1 cellular context compared by ENCODE assay signal in the genomic region with DNA sequence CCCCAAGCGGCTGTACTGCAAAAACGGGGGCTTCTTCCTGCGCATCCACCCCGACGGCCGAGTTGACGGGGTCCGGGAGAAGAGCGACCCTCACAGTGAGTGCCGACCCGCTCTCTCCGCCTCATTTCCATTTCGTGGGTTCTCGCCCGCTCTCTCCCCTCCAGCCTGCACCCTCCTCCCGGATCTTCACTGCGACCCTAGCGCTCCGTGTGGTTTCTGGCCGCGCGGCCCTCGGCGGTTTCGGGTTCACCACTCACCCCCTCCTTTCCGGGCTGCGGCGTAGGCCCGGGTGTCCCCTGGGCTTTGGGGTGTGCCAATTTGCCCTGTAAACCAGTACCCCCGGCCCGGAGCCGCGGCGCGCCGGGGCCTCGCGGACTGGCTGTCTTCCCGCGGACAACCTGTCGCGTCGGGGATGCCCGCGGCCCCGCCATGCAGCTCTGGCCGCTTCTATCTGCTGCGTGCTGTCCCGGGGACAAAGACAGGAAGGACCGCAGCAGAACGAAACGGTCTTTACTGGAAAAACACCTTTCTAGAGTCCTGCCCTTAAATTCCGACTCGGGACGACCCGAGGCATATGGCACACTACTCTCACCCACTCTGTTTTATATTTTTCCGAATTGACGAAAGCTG.
TF ChIP-seq lines count a peak whose summit lies in the region.

No MANE protein-coding gene starts in this region.

TF ChIP-seq in K562, 482 proteins besides CTCF, POLR2A, EP300 and RAD21 (continued from another document and continues in another):
- TF ChIP-seq, protein P1, sequence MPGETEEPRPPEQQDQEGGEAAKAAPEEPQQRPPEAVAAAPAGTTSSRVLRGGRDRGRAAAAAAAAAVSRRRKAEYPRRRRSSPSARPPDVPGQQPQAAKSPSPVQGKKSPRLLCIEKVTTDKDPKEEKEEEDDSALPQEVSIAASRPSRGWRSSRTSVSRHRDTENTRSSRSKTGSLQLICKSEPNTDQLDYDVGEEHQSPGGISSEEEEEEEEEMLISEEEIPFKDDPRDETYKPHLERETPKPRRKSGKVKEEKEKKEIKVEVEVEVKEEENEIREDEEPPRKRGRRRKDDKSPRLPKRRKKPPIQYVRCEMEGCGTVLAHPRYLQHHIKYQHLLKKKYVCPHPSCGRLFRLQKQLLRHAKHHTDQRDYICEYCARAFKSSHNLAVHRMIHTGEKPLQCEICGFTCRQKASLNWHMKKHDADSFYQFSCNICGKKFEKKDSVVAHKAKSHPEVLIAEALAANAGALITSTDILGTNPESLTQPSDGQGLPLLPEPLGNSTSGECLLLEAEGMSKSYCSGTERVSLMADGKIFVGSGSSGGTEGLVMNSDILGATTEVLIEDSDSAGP (CRISPR knock-in tag; IDR thresholded peaks at IDR 0.05) = no peak
- TF ChIP-seq SMAD2 (IDR thresholded peaks at IDR 0.05; ENCODE audit: low read depth, low read length) = no peak
- TF ChIP-seq NFE2L1 (tag; IDR thresholded peaks at IDR 0.05; ENCODE audit: borderline replicate concordance, low read depth) = no peak
- TF ChIP-seq CBFA2T2 (conservative IDR thresholded peaks at IDR 0.05) = no peak
- TF ChIP-seq, protein P2, sequence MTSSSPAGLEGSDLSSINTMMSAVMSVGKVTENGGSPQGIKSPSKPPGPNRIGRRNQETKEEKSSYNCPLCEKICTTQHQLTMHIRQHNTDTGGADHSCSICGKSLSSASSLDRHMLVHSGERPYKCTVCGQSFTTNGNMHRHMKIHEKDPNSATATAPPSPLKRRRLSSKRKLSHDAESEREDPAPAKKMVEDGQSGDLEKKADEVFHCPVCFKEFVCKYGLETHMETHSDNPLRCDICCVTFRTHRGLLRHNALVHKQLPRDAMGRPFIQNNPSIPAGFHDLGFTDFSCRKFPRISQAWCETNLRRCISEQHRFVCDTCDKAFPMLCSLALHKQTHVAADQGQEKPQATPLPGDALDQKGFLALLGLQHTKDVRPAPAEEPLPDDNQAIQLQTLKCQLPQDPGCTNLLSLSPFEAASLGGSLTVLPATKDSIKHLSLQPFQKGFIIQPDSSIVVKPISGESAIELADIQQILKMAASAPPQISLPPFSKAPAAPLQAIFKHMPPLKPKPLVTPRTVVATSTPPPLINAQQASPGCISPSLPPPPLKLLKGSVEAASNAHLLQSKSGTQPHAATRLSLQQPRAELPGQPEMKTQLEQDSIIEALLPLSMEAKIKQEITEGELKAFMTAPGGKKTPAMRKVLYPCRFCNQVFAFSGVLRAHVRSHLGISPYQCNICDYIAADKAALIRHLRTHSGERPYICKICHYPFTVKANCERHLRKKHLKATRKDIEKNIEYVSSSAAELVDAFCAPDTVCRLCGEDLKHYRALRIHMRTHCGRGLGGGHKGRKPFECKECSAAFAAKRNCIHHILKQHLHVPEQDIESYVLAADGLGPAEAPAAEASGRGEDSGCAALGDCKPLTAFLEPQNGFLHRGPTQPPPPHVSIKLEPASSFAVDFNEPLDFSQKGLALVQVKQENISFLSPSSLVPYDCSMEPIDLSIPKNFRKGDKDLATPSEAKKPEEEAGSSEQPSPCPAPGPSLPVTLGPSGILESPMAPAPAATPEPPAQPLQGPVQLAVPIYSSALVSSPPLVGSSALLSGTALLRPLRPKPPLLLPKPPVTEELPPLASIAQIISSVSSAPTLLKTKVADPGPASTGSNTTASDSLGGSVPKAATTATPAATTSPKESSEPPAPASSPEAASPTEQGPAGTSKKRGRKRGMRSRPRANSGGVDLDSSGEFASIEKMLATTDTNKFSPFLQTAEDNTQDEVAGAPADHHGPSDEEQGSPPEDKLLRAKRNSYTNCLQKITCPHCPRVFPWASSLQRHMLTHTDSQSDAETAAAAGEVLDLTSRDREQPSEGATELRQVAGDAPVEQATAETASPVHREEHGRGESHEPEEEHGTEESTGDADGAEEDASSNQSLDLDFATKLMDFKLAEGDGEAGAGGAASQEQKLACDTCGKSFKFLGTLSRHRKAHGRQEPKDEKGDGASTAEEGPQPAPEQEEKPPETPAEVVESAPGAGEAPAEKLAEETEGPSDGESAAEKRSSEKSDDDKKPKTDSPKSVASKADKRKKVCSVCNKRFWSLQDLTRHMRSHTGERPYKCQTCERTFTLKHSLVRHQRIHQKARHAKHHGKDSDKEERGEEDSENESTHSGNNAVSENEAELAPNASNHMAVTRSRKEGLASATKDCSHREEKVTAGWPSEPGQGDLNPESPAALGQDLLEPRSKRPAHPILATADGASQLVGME (CRISPR knock-in tag; IDR thresholded peaks at IDR 0.05) = peak; percentile 76; the same call in 1 of the 2 replicates
- TF ChIP-seq KDM5B (IDR thresholded peaks at IDR 0.05; ENCODE audit: insufficient replicate concordance, low read depth, low read length) = peak; percentile 65
- no peak for TF ChIP-seq NRF1 (conservative IDR thresholded peaks at IDR 0.05 in 1 of 2, IDR thresholded peaks at IDR 0.05 in 1 of 2)
- TF ChIP-seq XRCC5 (IDR thresholded peaks at IDR 0.05; ENCODE audit: low read depth, low read length) = no peak
- TF ChIP-seq SUPT5H (IDR thresholded peaks at IDR 0.05) = no peak; the same call in none of the 2 replicates
- TF ChIP-seq POLR2AphosphoS5 (IDR thresholded peaks at IDR 0.05; ENCODE audit: control insufficient read depth, insufficient read depth, low read depth, low read length) = 0 out of 2 replicates have a peak, but pooled peaks have one; percentile 20
- TF ChIP-seq DIDO1 (tag; IDR thresholded peaks at IDR 0.05; ENCODE audit: low read depth) = no peak
- TF ChIP-seq KLF10 (CRISPR knock-in tag; IDR thresholded peaks at IDR 0.05) = no peak
- no peak for TF ChIP-seq HDAC8 (tag; IDR thresholded peaks at IDR 0.05)
- no peak for TF ChIP-seq MCM3 (IDR thresholded peaks at IDR 0.05)
- 0 out of 2 replicates have a peak, but pooled peaks have one; percentile 21 for TF ChIP-seq ZNF282 (CRISPR knock-in tag; IDR thresholded peaks at IDR 0.05)
- TF ChIP-seq, protein P3, sequence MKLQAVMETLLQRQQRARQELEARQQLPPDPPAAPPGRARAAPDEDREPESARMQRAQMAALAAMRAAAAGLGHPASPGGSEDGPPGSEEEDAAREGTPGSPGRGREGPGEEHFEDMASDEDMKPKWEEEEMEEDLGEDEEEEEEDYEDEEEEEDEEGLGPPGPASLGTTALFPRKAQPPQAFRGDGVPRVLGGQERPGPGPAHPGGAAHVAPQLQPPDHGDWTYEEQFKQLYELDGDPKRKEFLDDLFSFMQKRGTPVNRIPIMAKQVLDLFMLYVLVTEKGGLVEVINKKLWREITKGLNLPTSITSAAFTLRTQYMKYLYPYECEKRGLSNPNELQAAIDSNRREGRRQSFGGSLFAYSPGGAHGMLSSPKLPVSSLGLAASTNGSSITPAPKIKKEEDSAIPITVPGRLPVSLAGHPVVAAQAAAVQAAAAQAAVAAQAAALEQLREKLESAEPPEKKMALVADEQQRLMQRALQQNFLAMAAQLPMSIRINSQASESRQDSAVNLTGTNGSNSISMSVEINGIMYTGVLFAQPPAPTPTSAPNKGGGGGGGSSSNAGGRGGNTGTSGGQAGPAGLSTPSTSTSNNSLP (IDR thresholded peaks at IDR 0.05; ENCODE audit: borderline replicate concordance, low read depth, low read length) = no peak
- TF ChIP-seq, protein P4, sequence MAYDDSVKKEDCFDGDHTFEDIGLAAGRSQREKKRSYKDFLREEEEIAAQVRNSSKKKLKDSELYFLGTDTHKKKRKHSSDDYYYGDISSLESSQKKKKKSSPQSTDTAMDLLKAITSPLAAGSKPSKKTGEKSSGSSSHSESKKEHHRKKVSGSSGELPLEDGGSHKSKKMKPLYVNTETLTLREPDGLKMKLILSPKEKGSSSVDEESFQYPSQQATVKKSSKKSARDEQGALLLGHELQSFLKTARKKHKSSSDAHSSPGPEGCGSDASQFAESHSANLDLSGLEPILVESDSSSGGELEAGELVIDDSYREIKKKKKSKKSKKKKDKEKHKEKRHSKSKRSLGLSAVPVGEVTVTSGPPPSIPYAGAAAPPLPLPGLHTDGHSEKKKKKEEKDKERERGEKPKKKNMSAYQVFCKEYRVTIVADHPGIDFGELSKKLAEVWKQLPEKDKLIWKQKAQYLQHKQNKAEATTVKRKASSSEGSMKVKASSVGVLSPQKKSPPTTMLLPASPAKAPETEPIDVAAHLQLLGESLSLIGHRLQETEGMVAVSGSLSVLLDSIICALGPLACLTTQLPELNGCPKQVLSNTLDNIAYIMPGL (CRISPR knock-in tag; IDR thresholded peaks at IDR 0.05) = 0 out of 2 replicates have a peak, but pooled peaks have one; percentile 68
- TF ChIP-seq, protein P5, sequence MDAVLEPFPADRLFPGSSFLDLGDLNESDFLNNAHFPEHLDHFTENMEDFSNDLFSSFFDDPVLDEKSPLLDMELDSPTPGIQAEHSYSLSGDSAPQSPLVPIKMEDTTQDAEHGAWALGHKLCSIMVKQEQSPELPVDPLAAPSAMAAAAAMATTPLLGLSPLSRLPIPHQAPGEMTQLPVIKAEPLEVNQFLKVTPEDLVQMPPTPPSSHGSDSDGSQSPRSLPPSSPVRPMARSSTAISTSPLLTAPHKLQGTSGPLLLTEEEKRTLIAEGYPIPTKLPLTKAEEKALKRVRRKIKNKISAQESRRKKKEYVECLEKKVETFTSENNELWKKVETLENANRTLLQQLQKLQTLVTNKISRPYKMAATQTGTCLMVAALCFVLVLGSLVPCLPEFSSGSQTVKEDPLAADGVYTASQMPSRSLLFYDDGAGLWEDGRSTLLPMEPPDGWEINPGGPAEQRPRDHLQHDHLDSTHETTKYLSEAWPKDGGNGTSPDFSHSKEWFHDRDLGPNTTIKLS (IDR thresholded peaks at IDR 0.05; ENCODE audit: borderline replicate concordance, low read depth) = no peak
- TF ChIP-seq ZNF316 (IDR thresholded peaks at IDR 0.05) = no peak
- TF ChIP-seq, protein P6, sequence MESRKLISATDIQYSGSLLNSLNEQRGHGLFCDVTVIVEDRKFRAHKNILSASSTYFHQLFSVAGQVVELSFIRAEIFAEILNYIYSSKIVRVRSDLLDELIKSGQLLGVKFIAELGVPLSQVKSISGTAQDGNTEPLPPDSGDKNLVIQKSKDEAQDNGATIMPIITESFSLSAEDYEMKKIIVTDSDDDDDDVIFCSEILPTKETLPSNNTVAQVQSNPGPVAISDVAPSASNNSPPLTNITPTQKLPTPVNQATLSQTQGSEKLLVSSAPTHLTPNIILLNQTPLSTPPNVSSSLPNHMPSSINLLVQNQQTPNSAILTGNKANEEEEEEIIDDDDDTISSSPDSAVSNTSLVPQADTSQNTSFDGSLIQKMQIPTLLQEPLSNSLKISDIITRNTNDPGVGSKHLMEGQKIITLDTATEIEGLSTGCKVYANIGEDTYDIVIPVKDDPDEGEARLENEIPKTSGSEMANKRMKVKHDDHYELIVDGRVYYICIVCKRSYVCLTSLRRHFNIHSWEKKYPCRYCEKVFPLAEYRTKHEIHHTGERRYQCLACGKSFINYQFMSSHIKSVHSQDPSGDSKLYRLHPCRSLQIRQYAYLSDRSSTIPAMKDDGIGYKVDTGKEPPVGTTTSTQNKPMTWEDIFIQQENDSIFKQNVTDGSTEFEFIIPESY (CRISPR knock-in tag; IDR thresholded peaks at IDR 0.05) = no peak
- TF ChIP-seq ETS2 (tag; IDR thresholded peaks at IDR 0.05; ENCODE audit: borderline replicate concordance, poor library complexity, severe bottlenecking) = no peak
- no peak for TF ChIP-seq ZNF583 (CRISPR knock-in tag; IDR thresholded peaks at IDR 0.05)
- TF ChIP-seq POLR3G (IDR thresholded peaks at IDR 0.05; ENCODE audit: extremely low read depth, insufficient read length, insufficient replicate concordance) = no peak
- TF ChIP-seq, protein P7, sequence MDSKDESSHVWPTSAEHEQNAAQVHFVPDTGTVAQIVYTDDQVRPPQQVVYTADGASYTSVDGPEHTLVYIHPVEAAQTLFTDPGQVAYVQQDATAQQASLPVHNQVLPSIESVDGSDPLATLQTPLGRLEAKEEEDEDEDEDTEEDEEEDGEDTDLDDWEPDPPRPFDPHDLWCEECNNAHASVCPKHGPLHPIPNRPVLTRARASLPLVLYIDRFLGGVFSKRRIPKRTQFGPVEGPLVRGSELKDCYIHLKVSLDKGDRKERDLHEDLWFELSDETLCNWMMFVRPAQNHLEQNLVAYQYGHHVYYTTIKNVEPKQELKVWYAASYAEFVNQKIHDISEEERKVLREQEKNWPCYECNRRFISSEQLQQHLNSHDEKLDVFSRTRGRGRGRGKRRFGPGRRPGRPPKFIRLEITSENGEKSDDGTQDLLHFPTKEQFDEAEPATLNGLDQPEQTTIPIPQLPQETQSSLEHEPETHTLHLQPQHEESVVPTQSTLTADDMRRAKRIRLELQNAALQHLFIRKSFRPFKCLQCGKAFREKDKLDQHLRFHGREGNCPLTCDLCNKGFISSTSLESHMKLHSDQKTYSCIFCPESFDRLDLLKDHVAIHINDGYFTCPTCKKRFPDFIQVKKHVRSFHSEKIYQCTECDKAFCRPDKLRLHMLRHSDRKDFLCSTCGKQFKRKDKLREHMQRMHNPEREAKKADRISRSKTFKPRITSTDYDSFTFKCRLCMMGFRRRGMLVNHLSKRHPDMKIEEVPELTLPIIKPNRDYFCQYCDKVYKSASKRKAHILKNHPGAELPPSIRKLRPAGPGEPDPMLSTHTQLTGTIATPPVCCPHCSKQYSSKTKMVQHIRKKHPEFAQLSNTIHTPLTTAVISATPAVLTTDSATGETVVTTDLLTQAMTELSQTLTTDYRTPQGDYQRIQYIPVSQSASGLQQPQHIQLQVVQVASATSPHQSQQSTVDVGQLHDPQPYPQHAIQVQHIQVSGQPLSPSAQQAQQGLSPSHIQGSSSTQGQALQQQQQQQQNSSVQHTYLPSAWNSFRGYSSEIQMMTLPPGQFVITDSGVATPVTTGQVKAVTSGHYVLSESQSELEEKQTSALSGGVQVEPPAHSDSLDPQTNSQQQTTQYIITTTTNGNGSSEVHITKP (IDR thresholded peaks at IDR 0.05; ENCODE audit: partially characterized antibody) = no peak
- TF ChIP-seq WHSC1 (IDR thresholded peaks at IDR 0.05; ENCODE audit: low read length) = no peak
- peak; percentile 44 for TF ChIP-seq PRPF4 (IDR thresholded peaks at IDR 0.05; ENCODE audit: insufficient read depth, low read depth, low read length, poor library complexity, severe bottlenecking)
- TF ChIP-seq, protein P8, sequence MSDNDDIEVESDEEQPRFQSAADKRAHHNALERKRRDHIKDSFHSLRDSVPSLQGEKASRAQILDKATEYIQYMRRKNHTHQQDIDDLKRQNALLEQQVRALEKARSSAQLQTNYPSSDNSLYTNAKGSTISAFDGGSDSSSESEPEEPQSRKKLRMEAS (CRISPR knock-in tag; IDR thresholded peaks at IDR 0.05) = peak; percentile 57
- no peak for TF ChIP-seq KDM1A (IDR thresholded peaks at IDR 0.05)
- TF ChIP-seq ZNF263 (CRISPR knock-in tag; IDR thresholded peaks at IDR 0.05; ENCODE audit: borderline replicate concordance) = no peak
- no peak for TF ChIP-seq MYNN (IDR thresholded peaks at IDR 0.05)
- no peak for TF ChIP-seq MYNN (CRISPR knock-in tag; IDR thresholded peaks at IDR 0.05)
- TF ChIP-seq SMC3 (conservative IDR thresholded peaks at IDR 0.05; ENCODE audit: insufficient read depth, low read depth, low read length) = no peak
- TF ChIP-seq BCOR (IDR thresholded peaks at IDR 0.05) = no peak; the same call in 1 of the 2 replicates
- peak; percentile 58 for TF ChIP-seq SMARCE1 (IDR thresholded peaks at IDR 0.05)
- TF ChIP-seq CBX2 (IDR thresholded peaks at IDR 0.05; ENCODE audit: insufficient read depth, low read length, poor library complexity, severe bottlenecking) = no peak
- TF ChIP-seq ZNF561 (CRISPR knock-in tag; conservative IDR thresholded peaks at IDR 0.05) = no peak
- no peak for TF ChIP-seq MXI1 (IDR thresholded peaks at IDR 0.05; ENCODE audit: low read depth, low read length)
- TF ChIP-seq HNRNPH1 (optimal IDR thresholded peaks at IDR 0.05; ENCODE audit: low read depth, low read length) = no peak
- no peak for TF ChIP-seq OTX1 (CRISPR knock-in tag; IDR thresholded peaks at IDR 0.05)
- TF ChIP-seq SMARCC2 (IDR thresholded peaks at IDR 0.05; ENCODE audit: low read depth) = no peak
- TF ChIP-seq RAD51 (IDR thresholded peaks at IDR 0.05; ENCODE audit: borderline replicate concordance, low read depth) = no peak; the same call in 1 of the 2 replicates
- no peak for TF ChIP-seq LARP7 (IDR thresholded peaks at IDR 0.05)
- no peak for TF ChIP-seq ZNF444 (CRISPR knock-in tag; IDR thresholded peaks at IDR 0.05)
- no peak for TF ChIP-seq NONO (IDR thresholded peaks at IDR 0.05; ENCODE audit: low read depth in 2 of 2, low read length in 1 of 2)
- no peak for TF ChIP-seq ILK (tag; IDR thresholded peaks at IDR 0.05; ENCODE audit: borderline replicate concordance, low read depth)
